ENCODE assay signal across 12 cellular contexts in the genomic region with DNA sequence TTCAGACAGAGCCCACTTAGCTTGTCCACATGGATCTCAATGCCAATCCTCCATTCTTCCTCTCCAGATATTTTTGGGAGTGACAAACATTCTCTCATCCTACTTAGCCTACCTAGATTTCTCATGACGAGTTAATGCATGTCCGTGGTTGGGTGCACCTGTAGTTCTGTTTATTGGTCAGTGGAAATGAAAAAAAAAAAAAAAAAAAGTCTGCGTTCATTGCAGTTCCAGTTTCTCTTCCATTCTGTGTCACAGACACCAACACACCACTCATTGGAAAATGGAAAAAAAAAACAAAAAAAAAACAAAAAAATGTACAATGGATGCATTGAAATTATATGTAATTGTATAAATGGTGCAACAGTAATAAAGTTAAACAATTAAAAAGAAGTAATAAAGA. TPM values are rescaled to one million over a fixed set of nuclear protein-coding genes. Genes with fewer than 3 reads are reported as not detected.
A peak's percentile ranks its signal among the peaks of the same experiment; 100 is the strongest.
DNase-seq lines count a peak whose midpoint lies in the region; ATAC-seq, FAIRE-seq and TF ChIP-seq lines count a peak whose summit lies in the region.
"Had no signal": no experiment of that assay in that cellular context is flagged by ENCODE, and none has a peak within 500 bp of the region (broad histone marks: within the 10 kb centered on the region; RNA-seq: fewer than 3 reads in every experiment).

No MANE protein-coding gene starts in this region.

- FAIRE-seq in GM18507 (lab: Jason Lieb, UNC), result peak; percentile 68
- FAIRE-seq: islet of Langerhans had no signal

- no peaks in the 10 kb centered on the region for H3K27me3 Mint-ChIP-seq in IgD-negative memory B cell

- peaks cover 8% of the 10 kb centered on the region for H3K36me3 Mint-ChIP-seq in IgD-negative memory B cell

- ATAC-seq in HG02943 (IDR thresholded peaks at IDR 0.05; ENCODE audit: low read depth, unreplicated experiment), result peak; percentile 57
- no peak for ATAC-seq in mucosa of descending colon

- H3K9me3 Mint-ChIP-seq in IgD-negative memory B cell, result no peaks in the 10 kb centered on the region

- TF ChIP-seq EP300 in stomach (IDR thresholded peaks at IDR 0.05), result no peak

- TF ChIP-seq CTCF in GM20000 (IDR thresholded peaks at IDR 0.05; ENCODE audit: extremely low read depth, missing control alignments) (no peak), stomach (IDR thresholded peaks at IDR 0.05) (no peak), mucosa of descending colon (IDR thresholded peaks at IDR 0.05) (no peak)

- H3K4me3 ChIP-seq in stomach, result no peak overlapping the region
- no peak overlapping the region for H3K4me3 ChIP-seq in mucosa of descending colon

- 83 to 91% (median 86%) methylated on average over 3 of the region's 3 CpGs for WGBS in stomach, 5 donors

- no peak for DNase-seq in GM18507 (ENCODE audit: extremely low spot score, insufficient read length, low read depth)
- DNase-seq in GM20000 (ENCODE audit: low spot score), result peak; percentile 76
- DNase-seq in stomach, result no peak
- no peak for DNase-seq in amygdala (lab: John Stamatoyannopoulos, UW)
- DNase-seq in NAMALWA (ENCODE audit: low spot score), result no peak
- no peak for DNase-seq in mucosa of descending colon
- DNase-seq: AML-193, cortex of kidney, SW 1271 had no signal

- peaks cover 0 to 15% (median 8%) of the 10 kb centered on the region in 4 donors for H3K36me3 ChIP-seq in stomach
- H3K36me3 ChIP-seq in mucosa of descending colon (ENCODE audit: low read depth), result no peaks in the 10 kb centered on the region

- H3K4me3 Mint-ChIP-seq in IgD-negative memory B cell, result peak overlapping the region in 3 of 4 donors; percentile 68 to 89 (median 83)

- H3K27ac ChIP-seq in stomach, result no peak overlapping the region

- no peak for TF ChIP-seq POLR2A in stomach (IDR thresholded peaks at IDR 0.05)

- peaks cover 60 to 71% (median 67%) of the 10 kb centered on the region in 3 donors for H3K4me1 Mint-ChIP-seq in IgD-negative memory B cell

- H3K4me1 ChIP-seq in stomach (no peaks in the 10 kb centered on the region), mucosa of descending colon (ENCODE audit: low read depth) (no peaks in the 10 kb centered on the region)

- H3K9me3 ChIP-seq in stomach (no peaks in the 10 kb centered on the region), mucosa of descending colon (no peaks in the 10 kb centered on the region)

- peak overlapping the region; percentile 92 to 95 (median 94) for H3K27ac Mint-ChIP-seq in IgD-negative memory B cell

- intact Hi-C loops in stomach (cut with DNase I; ENCODE audit: low total_unique reads), result no loop called here
- intact Hi-C loops in mucosa of descending colon (cut with DNase I, micrococcal nuclease), result no loop called here

- no peaks in the 10 kb centered on the region for H3K27me3 ChIP-seq in stomach

RNA-seq across cellular contexts. Expression of a gene that starts 59.0 kb away (rescaled TPM):
- polyA plus RNA-seq in IgD-negative memory B cell, result 149 TPM
- total RNA-seq in stomach, result 10 to 100 TPM in 3 of 5 donors, 1 to 10 TPM in 2; 4.0 to 41.7 (median 15.1) TPM
- polyA plus RNA-seq in stomach, result 10 to 100 TPM in 2 of 3 donors, 1 to 10 TPM in 1; 8.7 to 60.8 (median 34.6) TPM
- total RNA-seq in mucosa of descending colon, result 10 to 100 TPM in 1 of 3 donors, 1 to 10 TPM in 2; 3.6 to 10.6 (median 8.6) TPM
